Comparison of ENCODE assay signal across 21 cellular contexts in genomic region chr11:122670131-122670530, GRCh38. TPM values are rescaled to one million over a fixed set of nuclear protein-coding genes. Genes with fewer than 3 reads are reported as not detected.
DNase-seq lines count a peak whose midpoint lies in the region; ATAC-seq, FAIRE-seq and TF ChIP-seq lines count a peak whose summit lies in the region.
"Had no signal": no experiment of that assay in that cellular context is flagged by ENCODE, and none has a peak within 500 bp of the region (broad histone marks: within the 10 kb centered on the region; RNA-seq: fewer than 3 reads in every experiment).

No MANE protein-coding gene starts in this region.

- WGBS in trophoblast cell (ENCODE audit: extremely low coverage, insufficient coverage, insufficient read length), result no CpG with 5 or more reads among the region's 1 CpG

- H2BK12ac ChIP-seq in trophoblast cell (ENCODE audit: low read length), result peak overlapping the region; percentile 56

- peak overlapping the region; percentile 16 for H3K27ac Mint-ChIP-seq in activated naive CD8-positive, alpha-beta T cell treated with anti-CD3 and anti-CD28 coated beads, Interleukin-2, amount 10 ng/mL, durations not matched to agents 7 days and 5 days
- H3K27ac Mint-ChIP-seq in activated naive CD8-positive, alpha-beta T cell treated with anti-CD3 and anti-CD28 coated beads, Interleukin-2, amount 50 U/mL, for 24 hours, result no peak overlapping the region

- H3K9ac ChIP-seq in trophoblast cell (ENCODE audit: low read length), result no peak overlapping the region
- H3K9ac ChIP-seq: SK-N-SH had no signal

- H3K36me3 Mint-ChIP-seq in activated naive CD8-positive, alpha-beta T cell treated with anti-CD3 and anti-CD28 coated beads, Interleukin-2, amount 10 ng/mL, durations not matched to agents 7 days and 5 days, result peaks cover 35% of the 10 kb centered on the region
- H3K36me3 Mint-ChIP-seq in activated naive CD8-positive, alpha-beta T cell treated with anti-CD3 and anti-CD28 coated beads, Interleukin-2, amount 50 U/mL, for 24 hours (ENCODE audit: low read depth), result peaks cover 42% of the 10 kb centered on the region

- peak overlapping the region; percentile 3 for H3K18ac ChIP-seq in trophoblast cell (ENCODE audit: low read length)

- intact Hi-C loops in PC-9 (cut with micrococcal nuclease; ENCODE audit: unreplicated experiment), result no loop called here

- H3K14ac ChIP-seq in trophoblast cell (ENCODE audit: low read length), result peak overlapping the region; percentile 50

- peaks cover 90% of the 10 kb centered on the region for H3K4me1 ChIP-seq in PC-9 (replicated peaks; ENCODE audit: insufficient read depth)
- peaks cover 16 to 23% of the 10 kb centered on the region in 2 experiments for H3K4me1 ChIP-seq in trophoblast cell (ENCODE audit: control insufficient read depth in 1 of 2, insufficient read depth in 2 of 2, low read length in 2 of 2)

- H3K36me3 ChIP-seq in PC-9 (ENCODE audit: low read depth), result peaks cover 50% of the 10 kb centered on the region
- peaks cover 5 to 14% of the 10 kb centered on the region in 2 experiments for H3K36me3 ChIP-seq in trophoblast cell (ENCODE audit: control insufficient read depth in 1 of 2, insufficient read depth in 2 of 2, low read length in 2 of 2)

- no peaks in the 10 kb centered on the region for H4K20me1 ChIP-seq in PC-9 (ENCODE audit: insufficient read depth)

- ATAC-seq in activated naive CD8-positive, alpha-beta T cell treated with anti-CD3 and anti-CD28 coated beads, Interleukin-2, amount 10 ng/mL, durations not matched to agents 7 days and 5 days (ENCODE audit: low read depth), result no peak
- ATAC-seq in activated naive CD8-positive, alpha-beta T cell treated with anti-CD3 and anti-CD28 coated beads, Interleukin-2, amount 50 U/mL, for 24 hours, result no peak

- H2BK5ac ChIP-seq in trophoblast cell (ENCODE audit: low read depth, low read length, poor library complexity), result no peak overlapping the region

- H3K9me3 Mint-ChIP-seq in activated naive CD8-positive, alpha-beta T cell treated with anti-CD3 and anti-CD28 coated beads, Interleukin-2, amount 10 ng/mL, durations not matched to agents 7 days and 5 days, result peaks cover 2% of the 10 kb centered on the region
- H3K9me3 Mint-ChIP-seq in activated naive CD8-positive, alpha-beta T cell treated with anti-CD3 and anti-CD28 coated beads, Interleukin-2, amount 50 U/mL, for 24 hours, result no peaks in the 10 kb centered on the region

- H3K4me2 ChIP-seq in PC-9 (no peak overlapping the region; the same call in 1 of the 2 replicates), trophoblast cell (ENCODE audit: low read length) (no peak overlapping the region)
- H3K4me2 ChIP-seq: SK-N-SH had no signal

- H4K91ac ChIP-seq in trophoblast cell (ENCODE audit: low read depth, low read length), result no peak overlapping the region

- H3F3A ChIP-seq in PC-9 (ENCODE audit: insufficient read depth, low read depth), result peaks cover 91% of the 10 kb centered on the region

- DNase-seq in activated naive CD8-positive, alpha-beta T cell treated with anti-CD3 and anti-CD28 coated beads, Interleukin-2, amount 10 ng/mL, durations not matched to agents 7 days and 5 days, result no peak
- DNase-seq in activated naive CD8-positive, alpha-beta T cell treated with anti-CD3 and anti-CD28 coated beads, Interleukin-2, amount 50 U/mL, for 24 hours, result no peak
- DNase-seq in GM12891 (ENCODE audit: insufficient read length, low spot score) (no peak), PC-9 (no peak), trophoblast cell (no peak), OCI-M2 (lab: John Stamatoyannopoulos, UW; ENCODE audit: unreplicated experiment) (no peak), HK-2 (ENCODE audit: unreplicated experiment) (no peak)
- no peak for DNase-seq in stimulated activated naive CD4-positive, alpha-beta T cell (lab: John Stamatoyannopoulos, UW)
- DNase-seq: DMS79, HCEC 1CT, NCI-H1048, NCI-H1436 treated with DMSO at 0.1 percent for 48 hours, NCI-H2029 treated with DMSO at 0.1 percent for 48 hours, NCI-H524, Right ventricle myocardium superior, SK-N-SH had no signal

- H3K27ac ChIP-seq in PC-9, result peak overlapping the region; percentile 90
- no peak overlapping the region for H3K27ac ChIP-seq in trophoblast cell (ENCODE audit: low read depth, low read length)
- H3K27ac ChIP-seq: C4-2B had no signal

- peak; percentile 83 for FAIRE-seq in GM12891 (lab: Jason Lieb, UNC)
- FAIRE-seq: A204.1, G401.6, GM18507, RCC 7860 had no signal

- H3K9me3 ChIP-seq in PC-9 (ENCODE audit: insufficient read depth, low read depth) (no peaks in the 10 kb centered on the region; the same call in 1 of the 2 replicates), trophoblast cell (ENCODE audit: insufficient read depth, low read depth, low read length) (peaks cover 2% of the 10 kb centered on the region)

- TF ChIP-seq POLR2A in GM12891 (IDR thresholded peaks at IDR 0.05; ENCODE audit: low read depth, low read length), result no peak

- no peak overlapping the region for H4K12ac ChIP-seq in trophoblast cell (ENCODE audit: low read depth, low read length)

- POLR2A ChIA-PET in activated naive CD8-positive, alpha-beta T cell treated with anti-CD3 and anti-CD28 coated beads, Interleukin-2, amount 10 ng/mL, durations not matched to agents 7 days and 5 days (lab: Charles Lee), result interaction anchor here (0.8 to 4.7 kb wide), 3 partner anchors 13 to 76 kb away, joined by 3 to 30 read pairs (median 4); partner anchors contain the start of gene UBASH3B
- POLR2A ChIA-PET in PC-9 (lab: Charles Lee; ENCODE audit: unreplicated experiment), result interaction anchor here (0.6 kb wide), 1 partner anchor 13 kb away, joined by 3 read pairs; no protein-coding TSS in a partner anchor

- CTCF ChIA-PET in PC-9 (lab: Charles Lee), result no interaction called here

- H3K27me3 ChIP-seq in PC-9 (ENCODE audit: insufficient read depth, low read depth) (no peaks in the 10 kb centered on the region), trophoblast cell (ENCODE audit: insufficient read depth, low read length) (no peaks in the 10 kb centered on the region)

- peak overlapping the region; percentile 22 for H4K8ac ChIP-seq in trophoblast cell (ENCODE audit: low read depth, low read length)

- H2BK120ac ChIP-seq in trophoblast cell (ENCODE audit: insufficient read depth, low read length, poor library complexity), result no peak overlapping the region

- H3K4me3 ChIP-seq in PC-9 (no peak overlapping the region), trophoblast cell (ENCODE audit: low read depth, low read length) (no peak overlapping the region)

- H3K4me1 Mint-ChIP-seq in activated naive CD8-positive, alpha-beta T cell treated with anti-CD3 and anti-CD28 coated beads, Interleukin-2, amount 10 ng/mL, durations not matched to agents 7 days and 5 days, result peaks cover 42% of the 10 kb centered on the region
- peaks cover 79% of the 10 kb centered on the region for H3K4me1 Mint-ChIP-seq in activated naive CD8-positive, alpha-beta T cell treated with anti-CD3 and anti-CD28 coated beads, Interleukin-2, amount 50 U/mL, for 24 hours

- H3K23ac ChIP-seq in trophoblast cell (ENCODE audit: low read length), result no peak overlapping the region

- no peak overlapping the region for H3K4me3 Mint-ChIP-seq in activated naive CD8-positive, alpha-beta T cell treated with anti-CD3 and anti-CD28 coated beads, Interleukin-2, amount 10 ng/mL, durations not matched to agents 7 days and 5 days
- H3K4me3 Mint-ChIP-seq in activated naive CD8-positive, alpha-beta T cell treated with anti-CD3 and anti-CD28 coated beads, Interleukin-2, amount 50 U/mL, for 24 hours, result no peak overlapping the region

- no peak overlapping the region for H2AFZ ChIP-seq in PC-9
- no peak overlapping the region for H2AFZ ChIP-seq in trophoblast cell (ENCODE audit: insufficient read depth, low read length, poor library complexity)

- no peak for TF ChIP-seq CTCF in PC-9 (conservative IDR thresholded peaks at IDR 0.05)

- peak overlapping the region; percentile 87 for H3K4ac ChIP-seq in trophoblast cell (ENCODE audit: low read depth, low read length)

- no peaks in the 10 kb centered on the region for H3K9me2 ChIP-seq in PC-9 (ENCODE audit: insufficient read depth)
- H3K9me2 ChIP-seq: SK-N-SH had no signal

- H2AK5ac ChIP-seq in trophoblast cell (ENCODE audit: low read length), result peak overlapping the region; percentile 7

- H3K79me1 ChIP-seq in trophoblast cell (ENCODE audit: low read length), result peaks cover 21% of the 10 kb centered on the region

- BruUV-seq in PC-9 (replicated peaks; lab: Mats Ljungman, UMichigan), result no TSS peak

- H3K27me3 Mint-ChIP-seq in activated naive CD8-positive, alpha-beta T cell treated with anti-CD3 and anti-CD28 coated beads, Interleukin-2, amount 10 ng/mL, durations not matched to agents 7 days and 5 days, result no peaks in the 10 kb centered on the region
- H3K27me3 Mint-ChIP-seq in activated naive CD8-positive, alpha-beta T cell treated with anti-CD3 and anti-CD28 coated beads, Interleukin-2, amount 50 U/mL, for 24 hours, result no peaks in the 10 kb centered on the region

- H3K79me2 ChIP-seq in PC-9 (ENCODE audit: low read depth) (peaks cover 100% of the 10 kb centered on the region), trophoblast cell (ENCODE audit: control insufficient read depth, insufficient read depth, low read length, poor library complexity) (peaks cover 8% of the 10 kb centered on the region)

TF ChIP-seq in GM12891, 5 proteins besides CTCF, POLR2A, EP300 and RAD21:
- TF ChIP-seq POU2F2 (IDR thresholded peaks at IDR 0.05; ENCODE audit: low read depth, low read length) (no peak), SPI1 (IDR thresholded peaks at IDR 0.05; ENCODE audit: low read depth, low read length) (no peak), PAX5 (IDR thresholded peaks at IDR 0.05; ENCODE audit: insufficient read depth, low read length, severe bottlenecking) (no peak), TAF1 (IDR thresholded peaks at IDR 0.05; ENCODE audit: low read depth, low read length) (no peak), POLR2AphosphoS5 (IDR thresholded peaks at IDR 0.05; ENCODE audit: low read depth, low read length) (no peak)
TF ChIP-seq in GM12891: peak in this region for 0.

RNA-seq across cellular contexts. Expression of gene UBASH3B, which starts 14.6 kb away (rescaled TPM):
- total RNA-seq in activated naive CD8-positive, alpha-beta T cell treated with anti-CD3 and anti-CD28 coated beads, Interleukin-2, amount 10 ng/mL, durations not matched to agents 7 days and 5 days, result 10 to 100 TPM; 40.7 to 44.8 TPM
- polyA plus RNA-seq in GM12891 (2012; ENCODE audit: low read depth, missing spikeins), result 11.1 TPM
- 80.3 and 81.9 TPM in 2 replicates for total RNA-seq in PC-9 (2021)
- 67.0 and 69.0 TPM in 2 replicates for polyA plus RNA-seq in trophoblast cell (2013)
